13 cellular contexts compared by ENCODE assay signal in the genomic region with DNA sequence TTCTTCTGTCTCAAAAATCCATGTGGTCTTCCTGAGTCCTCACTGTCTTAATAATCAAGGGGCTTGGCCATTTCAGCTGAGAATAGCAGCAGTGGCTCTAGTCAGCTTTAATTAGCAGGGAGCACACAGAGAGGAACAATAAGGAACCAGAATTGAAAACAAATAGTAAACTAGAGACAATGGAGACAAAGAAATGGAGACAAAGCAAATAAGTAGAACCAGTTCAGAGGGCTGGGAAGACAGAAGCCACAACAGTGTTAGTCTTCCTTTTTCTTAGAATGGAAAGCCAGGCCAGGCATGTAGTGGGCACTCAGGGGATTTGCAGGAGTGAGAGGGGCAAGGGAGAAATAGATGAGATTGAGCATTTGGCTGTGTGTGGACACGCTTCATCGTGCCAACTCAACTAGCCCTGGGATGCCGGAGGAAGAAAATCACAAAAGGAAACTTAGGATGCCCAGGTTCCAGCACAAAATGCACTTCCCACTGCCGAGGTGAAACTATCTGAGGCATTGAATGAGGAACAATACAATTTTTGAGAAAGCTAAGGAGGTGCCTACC.
DNase-seq lines count a peak whose midpoint lies in the region; ATAC-seq lines count a peak whose summit lies in the region.
"Had no signal": no experiment of that assay in that cellular context is flagged by ENCODE, and none has a peak within 500 bp of the region (broad histone marks: within the 10 kb centered on the region; RNA-seq: fewer than 3 reads in every experiment).

No MANE protein-coding gene starts in this region.

- no peak overlapping the region for H3K27ac Mint-ChIP-seq in T-cell
- H3K27ac Mint-ChIP-seq: activated T-helper 1 cell treated with anti-CD3 and anti-CD28 coated beads, Interleukin-12 subunit alpha, Interleukin-12 subunit beta, Interleukin-2, Interleukin-4 antibody, amounts not matched to agents 30 ng/mL and 10 ng/mL and 1 ng/mL, durations not matched to agents 14 hours and 24 hours and 36 hours; T-helper 2 cell treated with Interferon-gamma antibody and Interleukin-4, amounts not matched to agents 5 μg/mL and 100 μg/mL, for 36 hours had no signal

- H3K27me3 Mint-ChIP-seq in T-cell = no peaks in the 10 kb centered on the region

- no peaks in the 10 kb centered on the region for H3K36me3 Mint-ChIP-seq in T-cell

- no peak overlapping the region for H3K4me3 Mint-ChIP-seq in T-cell
- H3K4me3 Mint-ChIP-seq: activated T-helper 1 cell treated with anti-CD3 and anti-CD28 coated beads, Interleukin-12 subunit alpha, Interleukin-12 subunit beta, Interleukin-2, Interleukin-4 antibody, amounts not matched to agents 30 ng/mL and 10 ng/mL and 1 ng/mL, durations not matched to agents 14 hours and 24 hours and 36 hours had no signal

- peak overlapping the region; percentile 48 for H3K4me2 ChIP-seq in skeletal muscle satellite cell (ENCODE audit: low read length)

- POLR2A ChIA-PET in T-cell (lab: Charles Lee) = no interaction called here

- peak overlapping the region; percentile 85 for H3K27ac ChIP-seq in caudate nucleus (ENCODE audit: low read depth, low read length)

- no peak for ATAC-seq in T-cell (replicated peaks in 1 of 4)

- H3K9ac ChIP-seq in skeletal muscle satellite cell (ENCODE audit: low read depth, low read length) = no peak overlapping the region

- H3K4me3 ChIP-seq in skeletal muscle satellite cell (ENCODE audit: low read length) = no peak overlapping the region

- H3K27me3 ChIP-seq in skeletal muscle satellite cell (ENCODE audit: control insufficient read depth, insufficient read depth, low read length) = peaks cover 6% of the 10 kb centered on the region

- H3K4me1 ChIP-seq in skeletal muscle satellite cell (ENCODE audit: control insufficient read depth, insufficient read depth, low read length) = peaks cover 46% of the 10 kb centered on the region

- peak; percentile 13 for DNase-seq in NCI-H1105 (lab: John Stamatoyannopoulos, UW)
- no peak for DNase-seq in NCI-H1105 treated with DMSO at 0.1 percent for 48 hours (lab: John Stamatoyannopoulos, UW)
- DNase-seq in NCI-H345 (lab: John Stamatoyannopoulos, UW) = peak; percentile 68
- peak in 4 of 61 donors; percentile 27 to 85 (median 42) for DNase-seq in caudate nucleus (lab: John Stamatoyannopoulos, UW)
- DNase-seq in T-cell = no peak
- DNase-seq in stimulated activated CD8-positive, alpha-beta memory T cell treated with anti-CD3 and anti-CD28 coated beads, Interleukin-4, amount 100 ng/mL, for 48 hours = no peak
- DNase-seq in NCI-H226 = no peak
- DNase-seq: amniotic stem cell, IMR-90, mesenchymal stem cell had no signal

- no peaks in the 10 kb centered on the region for H3K9me3 Mint-ChIP-seq in T-cell
- H3K9me3 Mint-ChIP-seq: activated T-helper 1 cell treated with anti-CD3 and anti-CD28 coated beads, Interleukin-12 subunit alpha, Interleukin-12 subunit beta, Interleukin-2, Interleukin-4 antibody, amounts not matched to agents 30 ng/mL and 10 ng/mL and 1 ng/mL, durations not matched to agents 14 hours and 24 hours and 36 hours; T-helper 2 cell treated with Interferon-gamma antibody and Interleukin-4, amounts not matched to agents 5 μg/mL and 100 μg/mL, for 36 hours had no signal

- no peaks in the 10 kb centered on the region for H3K36me3 ChIP-seq in skeletal muscle satellite cell (ENCODE audit: insufficient read depth, low read length)

- CTCF ChIA-PET in T-cell (lab: Charles Lee) = interaction anchor here in 1 of 2 donors (1.0 to 1.4 kb wide), 2 partner anchors 11 to 12 kb away, joined by 3 read pairs; no protein-coding TSS in a partner anchor

- peaks cover 12 to 21% (median 18%) of the 10 kb centered on the region in 3 donors for H3K4me1 Mint-ChIP-seq in T-cell

- no peaks in the 10 kb centered on the region for H3K9me3 ChIP-seq in skeletal muscle satellite cell (replicated peaks; ENCODE audit: low read length)

Comparison
In these comparisons a context has a peak if more than half of its experiments do, and no peak if none do; other contexts are left out.
1. DNase-seq: peak in NCI-H1105 (single experiment) and NCI-H345 (single experiment); none in NCI-H1105 treated with DMSO at 0.1 percent for 48 hours (single experiment), T-cell (0 of 34), stimulated activated CD8-positive, alpha-beta memory T cell treated with anti-CD3 and anti-CD28 coated beads, Interleukin-4, amount 100 ng/mL, for 48 hours (single experiment) and NCI-H226 (single experiment).